In the genomic region with DNA sequence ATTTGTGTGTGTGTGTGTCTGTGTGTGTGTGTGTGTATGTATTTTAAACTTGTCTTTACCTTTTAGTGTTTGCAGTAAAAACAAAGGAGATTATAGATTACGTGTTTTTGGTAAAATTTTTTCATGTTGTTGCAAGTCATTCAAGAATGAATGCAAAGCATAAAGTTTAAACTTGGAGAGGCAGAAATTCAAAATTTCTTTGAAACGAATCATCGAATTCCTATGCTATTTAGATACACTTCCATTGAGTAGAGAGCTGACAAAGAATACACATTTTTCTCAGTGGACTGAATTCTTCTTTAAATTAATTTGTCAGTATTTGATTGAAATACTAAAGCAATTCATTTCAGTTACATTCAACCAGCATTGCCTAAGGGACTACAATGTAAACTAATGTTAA, we compare ENCODE assay signal across 20 cellular contexts.
DNase-seq lines count a peak whose midpoint lies in the region; ATAC-seq, FAIRE-seq and TF ChIP-seq lines count a peak whose summit lies in the region.
"Had no signal": no experiment of that assay in that cellular context is flagged by ENCODE, and none has a peak within 500 bp of the region (broad histone marks: within the 10 kb centered on the region; RNA-seq: fewer than 3 reads in every experiment).

No MANE protein-coding gene starts in this region.

- no peaks in the 10 kb centered on the region for H3K9me3 ChIP-seq in gastrocnemius medialis
- H3K9me3 ChIP-seq: gastroesophageal sphincter had no signal

- in situ Hi-C loops in gastrocnemius medialis (cut with MboI; ENCODE audit: low sequenced_read_pairs in 4 of 4): no loop called here

- no peaks in the 10 kb centered on the region for H3K36me3 ChIP-seq in gastrocnemius medialis
- H3K36me3 ChIP-seq: gastroesophageal sphincter had no signal

- peaks cover 7% of the 10 kb centered on the region for H3K9me3 Mint-ChIP-seq in nephron
- H3K9me3 Mint-ChIP-seq: activated CD4-positive, alpha-beta memory T cell treated with anti-CD3 and anti-CD28 coated beads for 36 hours; H9; stimulated activated effector memory CD8-positive, alpha-beta T cell treated with anti-CD3 and anti-CD28 coated beads, Interleukin-12 subunit alpha, Interleukin-12 subunit beta, amount 100 ng/mL, for 72 hours had no signal

- no peaks in the 10 kb centered on the region for H3K36me3 Mint-ChIP-seq in nephron (ENCODE audit: low read depth)
- H3K36me3 Mint-ChIP-seq: activated CD4-positive, alpha-beta memory T cell treated with anti-CD3 and anti-CD28 coated beads for 36 hours; stimulated activated effector memory CD8-positive, alpha-beta T cell treated with anti-CD3 and anti-CD28 coated beads, Interleukin-12 subunit alpha, Interleukin-12 subunit beta, amount 100 ng/mL, for 72 hours had no signal

- H3K27ac ChIP-seq in gastrocnemius medialis: no peak overlapping the region
- H3K27ac ChIP-seq: BLaER1 treated with 17β-estradiol and CSF1 and Interleukin-3, amounts not matched to agents 10 nM and 100 nM; gastroesophageal sphincter; KMS-11; SK-N-MC had no signal

- H3K4me3 Mint-ChIP-seq in nephron: no peak overlapping the region
- H3K4me3 Mint-ChIP-seq: activated CD4-positive, alpha-beta memory T cell treated with anti-CD3 and anti-CD28 coated beads for 36 hours; H9; stimulated activated effector memory CD8-positive, alpha-beta T cell treated with anti-CD3 and anti-CD28 coated beads, Interleukin-12 subunit alpha, Interleukin-12 subunit beta, amount 100 ng/mL, for 72 hours; type B pancreatic cell had no signal

- H3K4me1 Mint-ChIP-seq in nephron: peaks cover 30% of the 10 kb centered on the region
- H3K4me1 Mint-ChIP-seq: stimulated activated effector memory CD8-positive, alpha-beta T cell treated with anti-CD3 and anti-CD28 coated beads, Interleukin-12 subunit alpha, Interleukin-12 subunit beta, amount 100 ng/mL, for 72 hours had no signal

- peak; percentile 86 for FAIRE-seq in RCC 7860 (lab: Jason Lieb, UNC)
- FAIRE-seq: TTC549 had no signal

- H3K4me3 ChIP-seq in epithelial cell of esophagus (ENCODE audit: low read length): no peak overlapping the region
- no peak overlapping the region for H3K4me3 ChIP-seq in gastrocnemius medialis
- H3K4me3 ChIP-seq: BLaER1 treated with 17β-estradiol and CSF1 and Interleukin-3, amounts not matched to agents 10 nM and 100 nM; gastroesophageal sphincter; SK-N-MC had no signal

- DNase-seq in EL (peak; percentile 64), RCC 7860 (ENCODE audit: low spot score) (peak; percentile 45), epithelial cell of esophagus (ENCODE audit: low read depth) (peak; percentile 13), HK-2 (ENCODE audit: unreplicated experiment) (no peak), Right ventricle myocardium inferior (ENCODE audit: missing footprints) (no peak), gastrocnemius medialis (no peak)
- DNase-seq: activated CD4-positive, alpha-beta memory T cell treated with anti-CD3 and anti-CD28 coated beads for 36 hours; amygdala; DMS79 treated with DMSO at 0.1 percent for 48 hours; H9; NCI-H1436 treated with DMSO at 0.1 percent for 48 hours had no signal

- H3K27me3 Mint-ChIP-seq in nephron (ENCODE audit: low read depth): no peaks in the 10 kb centered on the region
- H3K27me3 Mint-ChIP-seq: activated CD4-positive, alpha-beta memory T cell treated with anti-CD3 and anti-CD28 coated beads for 36 hours; type B pancreatic cell had no signal

- ATAC-seq in GM21360 (IDR thresholded peaks at IDR 0.05; ENCODE audit: unreplicated experiment) (no peak), Right ventricle myocardium inferior (no peak), gastrocnemius medialis (no peak)
- ATAC-seq: gastroesophageal sphincter; stimulated activated effector memory CD8-positive, alpha-beta T cell treated with anti-CD3 and anti-CD28 coated beads, Interleukin-12 subunit alpha, Interleukin-12 subunit beta, amount 100 ng/mL, for 72 hours had no signal

- peak overlapping the region in 2 of 3 experiments; percentile 4 to 27 for H3K27ac Mint-ChIP-seq in nephron
- H3K27ac Mint-ChIP-seq: activated CD4-positive, alpha-beta memory T cell treated with anti-CD3 and anti-CD28 coated beads for 36 hours; stimulated activated effector memory CD8-positive, alpha-beta T cell treated with anti-CD3 and anti-CD28 coated beads, Interleukin-12 subunit alpha, Interleukin-12 subunit beta, amount 100 ng/mL, for 72 hours; type B pancreatic cell had no signal

- TF ChIP-seq CTCF in epithelial cell of esophagus (IDR thresholded peaks at IDR 0.05; ENCODE audit: insufficient read depth, low read depth, low read length, missing control alignments) (no peak), nephron (IDR thresholded peaks at IDR 0.05; ENCODE audit: unreplicated experiment in 3 of 3) (no peak), gastrocnemius medialis (IDR thresholded peaks at IDR 0.05 in 4 of 5, conservative IDR thresholded peaks at IDR 0.05 in 1 of 5) (no peak)

- no peak for TF ChIP-seq POLR2A in gastrocnemius medialis (IDR thresholded peaks at IDR 0.05)

- no peaks in the 10 kb centered on the region for H3K27me3 ChIP-seq in gastrocnemius medialis
- H3K27me3 ChIP-seq: BLaER1 treated with 17β-estradiol and CSF1 and Interleukin-3, amounts not matched to agents 10 nM and 100 nM; gastroesophageal sphincter had no signal

- intact Hi-C loops in Right ventricle myocardium inferior (cut with DNase I) (no loop called here), gastrocnemius medialis (cut with DNase I; ENCODE audit: low total_unique reads) (no loop called here)

- no peaks in the 10 kb centered on the region for H3K4me1 ChIP-seq in gastrocnemius medialis

Comparison
In these comparisons a context has a peak if more than half of its experiments do, and no peak if none do; other contexts are left out.
1. DNase-seq: peak in EL (single experiment), RCC 7860 (single experiment) and epithelial cell of esophagus (single experiment); none in HK-2 (single experiment), Right ventricle myocardium inferior (single experiment) and gastrocnemius medialis (0 of 2).